8 cellular contexts compared by ENCODE assay signal in the genomic region with DNA sequence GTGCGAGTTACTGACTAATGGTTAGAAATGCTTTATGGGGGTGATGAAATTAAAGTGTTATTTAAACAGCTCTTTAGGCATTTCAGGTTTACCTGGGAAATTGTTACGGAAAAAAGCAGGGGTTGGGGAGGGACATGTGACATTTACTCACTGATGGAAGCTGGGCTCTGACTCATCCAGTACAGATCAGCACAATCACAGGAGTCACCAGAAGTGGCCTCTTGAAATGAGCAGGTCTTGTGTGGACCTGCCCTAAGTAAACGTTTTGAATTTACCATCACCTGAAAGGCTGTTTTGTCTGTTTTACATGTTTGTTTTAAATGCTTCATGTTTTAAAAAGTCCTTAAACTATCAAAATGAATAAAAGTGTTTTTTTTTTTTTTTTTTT. TPM values are rescaled to one million over a fixed set of nuclear protein-coding genes. Genes with fewer than 3 reads are reported as not detected.
DNase-seq lines count a peak whose midpoint lies in the region; ATAC-seq and TF ChIP-seq lines count a peak whose summit lies in the region.

No MANE protein-coding gene starts in this region.

- no peak for ATAC-seq in GM21786 (IDR thresholded peaks at IDR 0.05; ENCODE audit: unreplicated experiment)

- H2AK5ac ChIP-seq in trophoblast cell (ENCODE audit: low read length): no peak overlapping the region

- no peak overlapping the region for H3K27ac ChIP-seq in coronary artery
- H3K27ac ChIP-seq in trophoblast cell (ENCODE audit: low read depth, low read length): peak overlapping the region; percentile 24

- no peak overlapping the region for H2BK12ac ChIP-seq in trophoblast cell (ENCODE audit: low read length)

- H3K23ac ChIP-seq in trophoblast cell (ENCODE audit: low read length): no peak overlapping the region

- peaks cover 0 to 2% (median 0%) of the 10 kb centered on the region in 7 donors for H3K9me3 Mint-ChIP-seq in CD14-positive monocyte

- H3K4me2 ChIP-seq in trophoblast cell (ENCODE audit: low read length): peak overlapping the region; percentile 20

- no peak overlapping the region for H4K8ac ChIP-seq in trophoblast cell (ENCODE audit: low read depth, low read length)

- peaks cover 53% of the 10 kb centered on the region for H3K4me1 Mint-ChIP-seq in CD14-positive monocyte

- H3K79me2 ChIP-seq in trophoblast cell (ENCODE audit: control insufficient read depth, insufficient read depth, low read length, poor library complexity): peaks cover 29% of the 10 kb centered on the region

- H3K4me1 ChIP-seq in trophoblast cell (ENCODE audit: control insufficient read depth in 1 of 2, insufficient read depth in 2 of 2, low read length in 2 of 2): peaks cover 8 to 15% of the 10 kb centered on the region in 2 experiments

- H3K4me3 ChIP-seq in coronary artery (peak overlapping the region; percentile 91), trophoblast cell (ENCODE audit: low read depth, low read length) (no peak overlapping the region)

- H3K36me3 Mint-ChIP-seq in CD14-positive monocyte: peaks cover 16 to 33% of the 10 kb centered on the region in 2 donors

- no peak overlapping the region for H2AFZ ChIP-seq in trophoblast cell (ENCODE audit: insufficient read depth, low read length, poor library complexity)

- peaks cover 15% of the 10 kb centered on the region for H3K79me1 ChIP-seq in trophoblast cell (ENCODE audit: low read length)

- no peaks in the 10 kb centered on the region for H3K27me3 ChIP-seq in trophoblast cell (ENCODE audit: insufficient read depth, low read length)

- intact Hi-C loops in CD14-positive monocyte (cut with micrococcal nuclease): loop anchor here in 1 of 2 donors (10.0 kb wide), 1 partner anchor 674 kb away; a partner anchor contains a TSS

- DNase-seq in SIG-M5 treated with dmso at 0.1 percent for 504 hours (lab: John Stamatoyannopoulos, UW; ENCODE audit: unreplicated experiment) (peak; percentile 47), SIG-M5 (lab: John Stamatoyannopoulos, UW) (no peak), NCI-H69 (lab: John Stamatoyannopoulos, UW) (peak; percentile 25), coronary artery (ENCODE audit: low spot score) (no peak), trophoblast cell (peak; percentile 17 to 47), CD14-positive monocyte (ENCODE audit: low spot score) (no peak), GF-D8 (lab: John Stamatoyannopoulos, UW) (no peak)

- no peak overlapping the region for H4K91ac ChIP-seq in trophoblast cell (ENCODE audit: low read depth, low read length)

- no peak overlapping the region for H3K14ac ChIP-seq in trophoblast cell (ENCODE audit: low read length)

- peak overlapping the region in 1 of 2 donors; percentile 0 for H3K4me3 Mint-ChIP-seq in CD14-positive monocyte

- TF ChIP-seq CTCF in coronary artery (IDR thresholded peaks at IDR 0.05) (no peak), CD14-positive monocyte (IDR thresholded peaks at IDR 0.05) (no peak)

- H2BK5ac ChIP-seq in trophoblast cell (ENCODE audit: low read depth, low read length, poor library complexity): no peak overlapping the region

- H3K4ac ChIP-seq in trophoblast cell (ENCODE audit: low read depth, low read length): no peak overlapping the region

- no CpG with 5 or more reads among the region's 3 CpGs for WGBS in trophoblast cell (ENCODE audit: extremely low coverage, insufficient coverage, insufficient read length)

- H3K27me3 Mint-ChIP-seq in CD14-positive monocyte (ENCODE audit: low read depth in 3 of 3): peaks cover 3 to 11% (median 8%) of the 10 kb centered on the region in 3 donors

- no peak overlapping the region for H3K18ac ChIP-seq in trophoblast cell (ENCODE audit: low read length)

- peak overlapping the region in 2 of 7 donors; percentile 1 to 19 for H3K27ac Mint-ChIP-seq in CD14-positive monocyte

- H3K9ac ChIP-seq in trophoblast cell (ENCODE audit: low read length): no peak overlapping the region

- H2BK120ac ChIP-seq in trophoblast cell (ENCODE audit: insufficient read depth, low read length, poor library complexity): no peak overlapping the region

- H4K12ac ChIP-seq in trophoblast cell (ENCODE audit: low read depth, low read length): no peak overlapping the region

- H3K9me3 ChIP-seq in trophoblast cell (ENCODE audit: insufficient read depth, low read depth, low read length): no peaks in the 10 kb centered on the region

- peaks cover 0 to 12% of the 10 kb centered on the region in 2 experiments for H3K36me3 ChIP-seq in trophoblast cell (ENCODE audit: control insufficient read depth in 1 of 2, insufficient read depth in 2 of 2, low read length in 2 of 2)

RNA-seq across cellular contexts. Expression of a gene that starts 2.3 kb away (rescaled TPM):
- polyA plus RNA-seq in trophoblast cell (2013): 160 and 164 TPM in 2 replicates
- polyA plus RNA-seq in CD14-positive monocyte: 10 to 100 TPM; 78.2 to 94.1 TPM

RNA-seq across cellular contexts. Expression of a gene that starts 27.8 kb away (rescaled TPM):
- 0.94 and 1.4 TPM in 2 replicates for polyA plus RNA-seq in trophoblast cell (2013)
- polyA plus RNA-seq in CD14-positive monocyte: 10 to 100 TPM in 1 of 2 donors, 1 to 10 TPM in 1; 8.0 to 11.6 TPM

Comparison
In these comparisons a context has a peak if more than half of its experiments do, and no peak if none do; other contexts are left out.
1. DNase-seq: peak in SIG-M5 treated with dmso at 0.1 percent for 504 hours (single experiment), NCI-H69 (single experiment) and trophoblast cell (2 of 2); none in SIG-M5 (single experiment), coronary artery (single experiment), CD14-positive monocyte (single experiment) and GF-D8 (single experiment).